ENCODE assay signal across 14 cellular contexts in the genomic region with DNA sequence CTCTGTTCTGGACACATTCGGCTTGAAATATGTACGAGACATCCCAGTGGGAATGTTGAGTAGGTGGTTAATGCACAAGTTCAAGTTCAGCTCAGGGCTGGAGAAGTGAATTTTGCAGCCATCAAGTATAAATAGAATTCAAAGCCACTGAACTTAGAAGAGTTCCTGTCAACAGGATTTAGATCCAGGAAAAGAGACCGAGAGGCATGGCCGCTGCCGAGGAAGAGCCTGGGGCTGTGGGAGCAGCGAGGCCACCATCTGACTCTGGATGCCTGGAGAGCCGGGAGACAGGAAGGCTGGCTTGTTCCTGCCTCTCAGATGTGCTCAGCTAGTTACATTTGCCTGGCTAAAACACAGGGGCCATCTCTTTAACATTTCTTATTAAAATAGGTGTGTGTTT. TPM values are rescaled to one million over a fixed set of nuclear protein-coding genes. Genes with fewer than 3 reads are reported as not detected.
A peak's percentile ranks its signal among the peaks of the same experiment; 100 is the strongest.
DNase-seq lines count a peak whose midpoint lies in the region; ATAC-seq and TF ChIP-seq lines count a peak whose summit lies in the region.
"Had no signal": no experiment of that assay in that cellular context is flagged by ENCODE, and none has a peak within 500 bp of the region (broad histone marks: within the 10 kb centered on the region; RNA-seq: fewer than 3 reads in every experiment).

No MANE protein-coding gene starts in this region.

- H3K27ac ChIP-seq in substantia nigra (ENCODE audit: low read depth, low read length, poor library complexity, severe bottlenecking), result no peak overlapping the region
- H3K27ac ChIP-seq: GM23248 had no signal

- no peaks in the 10 kb centered on the region for H3K9me3 Mint-ChIP-seq in effector memory CD8-positive, alpha-beta T cell
- peaks cover 3% of the 10 kb centered on the region for H3K9me3 Mint-ChIP-seq in osteocyte (ENCODE audit: unreplicated experiment)
- H3K9me3 Mint-ChIP-seq: CD8-positive, alpha-beta T cell had no signal

- no peak overlapping the region for H3K4me3 Mint-ChIP-seq in effector memory CD8-positive, alpha-beta T cell
- no peak overlapping the region for H3K4me3 Mint-ChIP-seq in osteocyte (ENCODE audit: unreplicated experiment)
- H3K4me3 Mint-ChIP-seq: CD14-positive monocyte; CD8-positive, alpha-beta T cell had no signal

- DNase-seq in RPMI7951 (ENCODE audit: low read depth), result peak; percentile 46
- DNase-seq in effector memory CD8-positive, alpha-beta T cell, result no peak
- peak; percentile 56 for DNase-seq in islet precursor cell
- DNase-seq in osteocyte (ENCODE audit: extremely low spot score, unreplicated experiment), result no peak
- DNase-seq in SIG-M5 (lab: John Stamatoyannopoulos, UW), result no peak
- no peak for DNase-seq in activated CD4-positive, CD25-positive, alpha-beta regulatory T cell (lab: John Stamatoyannopoulos, UW)
- DNase-seq in substantia nigra (lab: John Stamatoyannopoulos, UW), result no peak
- no peak for DNase-seq in NCI-H1930 (lab: John Stamatoyannopoulos, UW)
- DNase-seq: CD8-positive, alpha-beta T cell; COR-L47; DMS153; DMS79 treated with DMSO at 0.1 percent for 48 hours had no signal

- H3K4me1 Mint-ChIP-seq in effector memory CD8-positive, alpha-beta T cell (ENCODE audit: low read depth in 2 of 2), result peaks cover 4 to 14% of the 10 kb centered on the region in 2 donors
- H3K4me1 Mint-ChIP-seq in osteocyte (ENCODE audit: unreplicated experiment), result peaks cover 5% of the 10 kb centered on the region
- H3K4me1 Mint-ChIP-seq: CD14-positive monocyte had no signal

- ATAC-seq in effector memory CD8-positive, alpha-beta T cell (replicated peaks), result no peak
- ATAC-seq: CD8-positive, alpha-beta T cell had no signal

- H3K27ac Mint-ChIP-seq in effector memory CD8-positive, alpha-beta T cell, result peak overlapping the region; percentile 20 to 90
- peak overlapping the region; percentile 15 for H3K27ac Mint-ChIP-seq in osteocyte (ENCODE audit: unreplicated experiment)
- H3K27ac Mint-ChIP-seq: CD8-positive, alpha-beta T cell had no signal

- H3K27me3 Mint-ChIP-seq in effector memory CD8-positive, alpha-beta T cell, result no peaks in the 10 kb centered on the region
- no peaks in the 10 kb centered on the region for H3K27me3 Mint-ChIP-seq in osteocyte (ENCODE audit: unreplicated experiment)

- TF ChIP-seq CTCF in osteocyte (IDR thresholded peaks at IDR 0.05), result no peak

- peaks cover 51% of the 10 kb centered on the region for H3K36me3 Mint-ChIP-seq in effector memory CD8-positive, alpha-beta T cell (ENCODE audit: insufficient read depth)
- H3K36me3 Mint-ChIP-seq in osteocyte (ENCODE audit: unreplicated experiment), result peaks cover 54% of the 10 kb centered on the region

RNA-seq across cellular contexts. Expression of gene SFSWAP, which starts 36.9 kb away (rescaled TPM):
- 18.0 and 19.6 TPM in 2 replicates for total RNA-seq in RPMI7951 (2014; rRNA removed; shearing (Covaris generic))
- total RNA-seq in osteocyte, result 48.0 and 51.3 TPM in 2 replicates

Comparison
In these comparisons a context has a peak if more than half of its experiments do, and no peak if none do; other contexts are left out.
1. DNase-seq: peak in RPMI7951 (single experiment) and islet precursor cell (single experiment); none in effector memory CD8-positive, alpha-beta T cell (0 of 3), osteocyte (single experiment), SIG-M5 (single experiment), activated CD4-positive, CD25-positive, alpha-beta regulatory T cell (0 of 4), substantia nigra (0 of 49) and NCI-H1930 (0 of 2).